In genomic region chr10:24724381-24725228, GRCh38 we compare ENCODE assay signal across 8 cellular contexts. TPM values are rescaled to one million over a fixed set of nuclear protein-coding genes. Genes with fewer than 3 reads are reported as not detected.
A peak's percentile ranks its signal among the peaks of the same experiment; 100 is the strongest.
DNase-seq lines count a peak whose midpoint lies in the region; ATAC-seq and TF ChIP-seq lines count a peak whose summit lies in the region.

No MANE protein-coding gene starts in this region.

- WGBS in adrenal gland, 4 donors, result 1 to 2% (median 1%) methylated on average over 20 to 52 of the region's 52 CpGs
- WGBS in heart right ventricle, 2 donors, result 0 to 1% methylated on average over 51 to 52 of the region's 52 CpGs

- peak overlapping the region; percentile 89 to 98 (median 96) for H3K27ac ChIP-seq in adrenal gland
- peak overlapping the region; percentile 96 to 99 (median 98) for H3K27ac ChIP-seq in heart right ventricle

- H3K4me1 Mint-ChIP-seq in type B pancreatic cell (ENCODE audit: unreplicated experiment), result peaks cover 12% of the 10 kb centered on the region

- ATAC-seq in HG02852 (IDR thresholded peaks at IDR 0.05; ENCODE audit: unreplicated experiment) (peak; percentile 81), heart right ventricle (peak; percentile 92 to 96 (median 96))

- peak; percentile 97 for DNase-seq in GM13976 (ENCODE audit: low spot score)
- peak; percentile 92 for DNase-seq in NCI-H1436 treated with DMSO at 0.1 percent for 48 hours (lab: John Stamatoyannopoulos, UW)
- peak; percentile 94 for DNase-seq in T follicular helper cell (ENCODE audit: low read depth)
- peak; percentile 98 to 99 (median 99) for DNase-seq in adrenal gland
- peak; percentile 97 to 98 for DNase-seq in heart right ventricle
- DNase-seq in pons (ENCODE audit: low spot score), result peak; percentile 99
- peak; percentile 96 for DNase-seq in type B pancreatic cell (ENCODE audit: extremely low spot score, unreplicated experiment)

- H3K4me3 Mint-ChIP-seq in type B pancreatic cell, result peak overlapping the region; percentile 96

- TF ChIP-seq CTCF in GM13976 (IDR thresholded peaks at IDR 0.05; ENCODE audit: borderline replicate concordance, control extremely low read depth, extremely low read depth, insufficient read depth, missing control alignments) (no peak), adrenal gland (IDR thresholded peaks at IDR 0.05) (peak in 1 of 6 experiments; percentile 17), heart right ventricle (IDR thresholded peaks at IDR 0.05) (no peak), type B pancreatic cell (conservative IDR thresholded peaks at IDR 0.05) (no peak)

- intact Hi-C loops in adrenal gland (cut with DNase I) (loop anchor here (5.0 to 10.0 kb wide), 2 partner anchors 82 to 230 kb away; partner anchors contain the start of gene PRTFDC1 (in 1 of the 2)), heart right ventricle (cut with DNase I) (loop anchor here in 9 of 10 donors (1.0 to 10.0 kb wide), 16 partner anchors 80 to 360 kb away; partner anchors contain the start of genes ENKUR (in 5 of the 9), PRTFDC1 (in 5 of the 9) and THNSL1 (in 5 of the 9))

- H3K36me3 ChIP-seq in adrenal gland (replicated peaks in 1 of 2), result no peaks in the 10 kb centered on the region
- peaks cover 0 to 8% (median 0%) of the 10 kb centered on the region in 9 donors for H3K36me3 ChIP-seq in heart right ventricle

- H3K4me3 ChIP-seq in adrenal gland, result peak overlapping the region; percentile 78 to 95 (median 92)
- H3K4me3 ChIP-seq in heart right ventricle, result peak overlapping the region; percentile 70 to 94 (median 86)

- H3K27ac Mint-ChIP-seq in type B pancreatic cell, result peak overlapping the region; percentile 97

- in situ Hi-C loops in GM13976 (cut with MboI; ENCODE audit: low sequenced_read_pairs, unreplicated experiment), result no loop called here

- H3K9me3 Mint-ChIP-seq in type B pancreatic cell, result no peaks in the 10 kb centered on the region

- H3K27me3 ChIP-seq in adrenal gland (no peaks in the 10 kb centered on the region), heart right ventricle (no peaks in the 10 kb centered on the region)

- H3K9me3 ChIP-seq in adrenal gland (replicated peaks in 1 of 3), result no peaks in the 10 kb centered on the region
- H3K9me3 ChIP-seq in heart right ventricle, result no peaks in the 10 kb centered on the region

- peak; percentile 88 to 98 for TF ChIP-seq POLR2A in adrenal gland (IDR thresholded peaks at IDR 0.05)

- H3K36me3 Mint-ChIP-seq in type B pancreatic cell, result no peaks in the 10 kb centered on the region

- H3K27me3 Mint-ChIP-seq in type B pancreatic cell, result no peaks in the 10 kb centered on the region

- H3K4me1 ChIP-seq in adrenal gland (replicated peaks in 1 of 2), result peaks cover 3 to 16% of the 10 kb centered on the region in 2 donors
- H3K4me1 ChIP-seq in heart right ventricle, result peaks cover 0 to 35% (median 25%) of the 10 kb centered on the region in 9 donors

RNA-seq across cellular contexts. Expression of gene ARHGAP21, which starts 0.9 kb away (rescaled TPM):
- total RNA-seq in adrenal gland (100 to 1,000 TPM in 5 of 8 donors, 10 to 100 TPM in 3; 80.4 to 160 (median 122) TPM), heart right ventricle (10 to 100 TPM; 35.2 to 52.3 (median 39.9) TPM), type B pancreatic cell (ENCODE audit: low replicate concordance) (53.9 and 69.7 TPM in 2 replicates)
- polyA plus RNA-seq in adrenal gland (10 to 100 TPM; 45.2 to 74.1 (median 66.6) TPM), heart right ventricle (10 to 100 TPM; 23.0 to 47.2 TPM)

Comparison
In these comparisons a context has a peak if more than half of its experiments do, and no peak if none do; other contexts are left out.
1. Peak in every context shown above with its lines: DNase-seq, ATAC-seq, H3K4me3 ChIP-seq and H3K27ac ChIP-seq.